In genomic region chr5:6159864-6160199, GRCh38 we compare ENCODE assay signal across 23 cellular contexts.
DNase-seq lines count a peak whose midpoint lies in the region; ATAC-seq, FAIRE-seq and TF ChIP-seq lines count a peak whose summit lies in the region.
"Had no signal": no experiment of that assay in that cellular context is flagged by ENCODE, and none has a peak within 500 bp of the region (broad histone marks: within the 10 kb centered on the region; RNA-seq: fewer than 3 reads in every experiment).

No MANE protein-coding gene starts in this region.

- H3K27ac ChIP-seq in SK-N-SH (ENCODE audit: low read depth in 2 of 2, low read length in 1 of 2) (peak overlapping the region in 1 of 2 experiments; percentile 76; a peak in 2 of 4 replicates), astrocyte (ENCODE audit: low read depth, low read length) (no peak overlapping the region), foreskin keratinocyte (peak overlapping the region; percentile 83)
- H3K27ac ChIP-seq: BLaER1, KMS-11, SK-N-MC had no signal

- no peak for TF ChIP-seq RAD21 in SK-N-SH (IDR thresholded peaks at IDR 0.05; ENCODE audit: low read length)

- CTCF ChIA-PET in SK-N-SH (lab: Yijun Ruan, JAX): interaction anchor here (0.6 to 1.4 kb wide), 3 partner anchors 55 to 663 kb away, joined by 3 to 4 read pairs (median 3); no protein-coding TSS in a partner anchor
- CTCF ChIA-PET in activated naive CD4-positive, alpha-beta T cell treated with anti-CD3 and anti-CD28 coated beads for 36 hours (lab: Charles Lee): no interaction called here

- H3K9ac ChIP-seq in SK-N-SH (no peak overlapping the region), astrocyte (ENCODE audit: low read length) (no peak overlapping the region)
- H3K9ac ChIP-seq: BLaER1, KMS-11 had no signal

- H3K9me3 ChIP-seq in SK-N-SH: no peaks in the 10 kb centered on the region
- H3K9me3 ChIP-seq in astrocyte (ENCODE audit: insufficient read depth, low read depth, low read length): no peaks in the 10 kb centered on the region
- H3K9me3 ChIP-seq: adrenal gland, BLaER1 had no signal

- peaks cover 6% of the 10 kb centered on the region for H3K27me3 Mint-ChIP-seq in astrocyte (ENCODE audit: low read depth, unreplicated experiment)
- peaks cover 20% of the 10 kb centered on the region for H3K27me3 Mint-ChIP-seq in activated naive CD4-positive, alpha-beta T cell treated with anti-CD3 and anti-CD28 coated beads for 36 hours (ENCODE audit: low read depth)

- H3K36me3 Mint-ChIP-seq in astrocyte (ENCODE audit: low read depth, unreplicated experiment): no peaks in the 10 kb centered on the region
- H3K36me3 Mint-ChIP-seq in stimulated activated effector memory CD8-positive, alpha-beta T cell treated with anti-CD3 and anti-CD28 coated beads, Interleukin-12 subunit alpha, Interleukin-12 subunit beta, amount 100 ng/mL, for 72 hours: no peaks in the 10 kb centered on the region
- no peaks in the 10 kb centered on the region for H3K36me3 Mint-ChIP-seq in activated naive CD4-positive, alpha-beta T cell treated with anti-CD3 and anti-CD28 coated beads for 36 hours (ENCODE audit: low read depth)
- H3K36me3 Mint-ChIP-seq: type B pancreatic cell had no signal

- TF ChIP-seq CTCF in SK-N-SH (IDR thresholded peaks at IDR 0.05) (no peak), astrocyte (IDR thresholded peaks at IDR 0.05; ENCODE audit: insufficient read depth, low read depth, low read length) (no peak), foreskin keratinocyte (conservative IDR thresholded peaks at IDR 0.05) (no peak)

- H4K20me1 ChIP-seq in SK-N-SH (ENCODE audit: insufficient read depth): no peaks in the 10 kb centered on the region
- no peaks in the 10 kb centered on the region for H4K20me1 ChIP-seq in astrocyte (ENCODE audit: insufficient read depth, low read length)
- H4K20me1 ChIP-seq: BLaER1 had no signal

- H3K4me3 Mint-ChIP-seq in astrocyte (ENCODE audit: unreplicated experiment): no peak overlapping the region
- no peak overlapping the region for H3K4me3 Mint-ChIP-seq in stimulated activated effector memory CD8-positive, alpha-beta T cell treated with anti-CD3 and anti-CD28 coated beads, Interleukin-12 subunit alpha, Interleukin-12 subunit beta, amount 100 ng/mL, for 72 hours
- no peak overlapping the region for H3K4me3 Mint-ChIP-seq in activated naive CD4-positive, alpha-beta T cell treated with anti-CD3 and anti-CD28 coated beads for 36 hours
- H3K4me3 Mint-ChIP-seq: T-helper 2 cell treated with Interferon-gamma antibody and Interleukin-4, amounts not matched to agents 5 μg/mL and 100 μg/mL, for 36 hours; type B pancreatic cell had no signal

- H3K79me2 ChIP-seq in SK-N-SH (ENCODE audit: insufficient read depth) (no peaks in the 10 kb centered on the region), astrocyte (ENCODE audit: insufficient read depth, low read length) (no peaks in the 10 kb centered on the region)

- no peak for ATAC-seq in SK-N-SH treated with all-trans-retinoic acid at 6 μM for 48 hours
- ATAC-seq in foreskin keratinocyte: peak; percentile 19
- ATAC-seq in stimulated activated effector memory CD8-positive, alpha-beta T cell treated with anti-CD3 and anti-CD28 coated beads, Interleukin-12 subunit alpha, Interleukin-12 subunit beta, amount 100 ng/mL, for 72 hours: peak; percentile 25
- ATAC-seq: GM12878 had no signal

- H3K4me1 ChIP-seq in SK-N-SH (ENCODE audit: control insufficient read depth in 1 of 2, insufficient read depth in 2 of 2, low read depth in 1 of 2, low read length in 1 of 2): peaks cover 0 to 21% of the 10 kb centered on the region in 2 experiments; a peak in 2 of 4 replicates
- H3K4me1 ChIP-seq in astrocyte (ENCODE audit: insufficient read depth, low read length): peaks cover 6% of the 10 kb centered on the region
- H3K4me1 ChIP-seq in foreskin keratinocyte: peaks cover 11% of the 10 kb centered on the region
- H3K4me1 ChIP-seq: BLaER1 had no signal

- FAIRE-seq in astrocyte (lab: Jason Lieb, UNC): no peak
- FAIRE-seq: frontal cortex, GM12878, RCC 7860 had no signal

- H3K4me3 ChIP-seq in SK-N-SH (ENCODE audit: low read depth in 2 of 2, low read length in 1 of 2): peak overlapping the region in 1 of 2 experiments; percentile 17; a peak in 1 of 4 replicates
- H3K4me3 ChIP-seq in astrocyte (ENCODE audit: insufficient read depth, low read depth, low read length): no peak overlapping the region
- H3K4me3 ChIP-seq: BLaER1, GM12878, SK-N-MC had no signal

- peaks cover 2% of the 10 kb centered on the region for H3K9me3 Mint-ChIP-seq in astrocyte (ENCODE audit: unreplicated experiment)
- H3K9me3 Mint-ChIP-seq in stimulated activated effector memory CD8-positive, alpha-beta T cell treated with anti-CD3 and anti-CD28 coated beads, Interleukin-12 subunit alpha, Interleukin-12 subunit beta, amount 100 ng/mL, for 72 hours: peaks cover 3% of the 10 kb centered on the region
- H3K9me3 Mint-ChIP-seq in activated naive CD4-positive, alpha-beta T cell treated with anti-CD3 and anti-CD28 coated beads for 36 hours: no peaks in the 10 kb centered on the region
- H3K9me3 Mint-ChIP-seq: T-helper 2 cell treated with Interferon-gamma antibody and Interleukin-4, amounts not matched to agents 5 μg/mL and 100 μg/mL, for 36 hours; type B pancreatic cell had no signal

- H3F3A ChIP-seq in SK-N-SH (replicated peaks; ENCODE audit: insufficient read depth): no peaks in the 10 kb centered on the region

- intact Hi-C loops in activated naive CD4-positive, alpha-beta T cell treated with anti-CD3 and anti-CD28 coated beads for 36 hours (cut with micrococcal nuclease): no loop called here

- H2AFZ ChIP-seq in SK-N-SH (ENCODE audit: low read depth) (no peak overlapping the region), astrocyte (ENCODE audit: low read depth, low read length) (peak overlapping the region; percentile 26)

- no peak for DNase-seq in SK-N-SH
- DNase-seq in astrocyte (ENCODE audit: low read depth): no peak
- DNase-seq in foreskin keratinocyte: no peak
- DNase-seq in stimulated activated effector memory CD8-positive, alpha-beta T cell treated with anti-CD3 and anti-CD28 coated beads, Interleukin-12 subunit alpha, Interleukin-12 subunit beta, amount 100 ng/mL, for 72 hours (ENCODE audit: low spot score in 2 of 2): no peak
- no peak for DNase-seq in activated naive CD4-positive, alpha-beta T cell treated with anti-CD3 and anti-CD28 coated beads for 36 hours
- no peak for DNase-seq in RPMI8226
- DNase-seq in GF-D8 (lab: John Stamatoyannopoulos, UW): no peak
- DNase-seq: activated CD4-positive, alpha-beta T cell treated with anti-CD3 and anti-CD28 coated beads, Interleukin-2, amount 50 U/mL, for 48 hours; activated gamma-delta T cell treated with Interleukin-2 at 50 U/mL for 16 hours; dermis blood vessel endothelial cell; DMS79; NCI-H1694; stimulated activated CD4-positive, alpha-beta T cell treated with anti-CD3 and anti-CD28 coated beads, Interleukin-4, amount 100 ng/mL, for 1 hour had no signal

- no peaks in the 10 kb centered on the region for H3K9me2 ChIP-seq in SK-N-SH

- H3K27me3 ChIP-seq in SK-N-SH (ENCODE audit: insufficient read depth) (no peaks in the 10 kb centered on the region), astrocyte (ENCODE audit: insufficient read depth, low read length) (no peaks in the 10 kb centered on the region), foreskin keratinocyte (no peaks in the 10 kb centered on the region)
- H3K27me3 ChIP-seq: adrenal gland, BLaER1 had no signal

- H3K4me2 ChIP-seq in SK-N-SH (peak overlapping the region; percentile 39; the same call in 1 of the 2 replicates), astrocyte (ENCODE audit: low read length) (peak overlapping the region; percentile 73)
- H3K4me2 ChIP-seq: BLaER1, KMS-11 had no signal

- POLR2A ChIA-PET in SK-N-SH (lab: Yijun Ruan, JAX): no interaction called here

- no peaks in the 10 kb centered on the region for H3K36me3 ChIP-seq in SK-N-SH (replicated peaks in 1 of 2; ENCODE audit: control insufficient read depth in 1 of 2, insufficient read depth in 2 of 2, low read length in 1 of 2)
- no peaks in the 10 kb centered on the region for H3K36me3 ChIP-seq in astrocyte (ENCODE audit: insufficient read depth, low read length)
- H3K36me3 ChIP-seq: adrenal gland, BLaER1 had no signal

- no peak overlapping the region for H3K27ac Mint-ChIP-seq in astrocyte (ENCODE audit: unreplicated experiment)
- no peak overlapping the region for H3K27ac Mint-ChIP-seq in stimulated activated effector memory CD8-positive, alpha-beta T cell treated with anti-CD3 and anti-CD28 coated beads, Interleukin-12 subunit alpha, Interleukin-12 subunit beta, amount 100 ng/mL, for 72 hours
- H3K27ac Mint-ChIP-seq in activated naive CD4-positive, alpha-beta T cell treated with anti-CD3 and anti-CD28 coated beads for 36 hours: no peak overlapping the region
- H3K27ac Mint-ChIP-seq: T-helper 2 cell treated with Interferon-gamma antibody and Interleukin-4, amounts not matched to agents 5 μg/mL and 100 μg/mL, for 36 hours; type B pancreatic cell had no signal

- WGBS in SK-N-SH (ENCODE audit: low lambda C conversion rate): 0% methylated on average over 1 of the region's 1 CpG

- peaks cover 16% of the 10 kb centered on the region for H3K4me1 Mint-ChIP-seq in astrocyte (ENCODE audit: low read depth, unreplicated experiment)
- H3K4me1 Mint-ChIP-seq in stimulated activated effector memory CD8-positive, alpha-beta T cell treated with anti-CD3 and anti-CD28 coated beads, Interleukin-12 subunit alpha, Interleukin-12 subunit beta, amount 100 ng/mL, for 72 hours: no peaks in the 10 kb centered on the region
- no peaks in the 10 kb centered on the region for H3K4me1 Mint-ChIP-seq in activated naive CD4-positive, alpha-beta T cell treated with anti-CD3 and anti-CD28 coated beads for 36 hours (ENCODE audit: low read depth)

- no peak for TF ChIP-seq EP300 in SK-N-SH (IDR thresholded peaks at IDR 0.05; ENCODE audit: borderline replicate concordance in 1 of 2, low read depth in 1 of 2, low read length in 1 of 2)

TF ChIP-seq in SK-N-SH, 30 proteins besides CTCF, POLR2A, EP300 and RAD21:
- TF ChIP-seq SMC3 (IDR thresholded peaks at IDR 0.05; ENCODE audit: low read depth, low read length) (no peak), GABPA (IDR thresholded peaks at IDR 0.05; ENCODE audit: low read depth) (no peak), MEF2A (IDR thresholded peaks at IDR 0.05; ENCODE audit: borderline replicate concordance, low read depth) (no peak), MXI1 (IDR thresholded peaks at IDR 0.05; ENCODE audit: low read depth, low read length) (no peak), FOSL2 (IDR thresholded peaks at IDR 0.05; ENCODE audit: borderline replicate concordance, low read depth) (no peak)
